15 cellular contexts compared by ENCODE assay signal in the genomic region with DNA sequence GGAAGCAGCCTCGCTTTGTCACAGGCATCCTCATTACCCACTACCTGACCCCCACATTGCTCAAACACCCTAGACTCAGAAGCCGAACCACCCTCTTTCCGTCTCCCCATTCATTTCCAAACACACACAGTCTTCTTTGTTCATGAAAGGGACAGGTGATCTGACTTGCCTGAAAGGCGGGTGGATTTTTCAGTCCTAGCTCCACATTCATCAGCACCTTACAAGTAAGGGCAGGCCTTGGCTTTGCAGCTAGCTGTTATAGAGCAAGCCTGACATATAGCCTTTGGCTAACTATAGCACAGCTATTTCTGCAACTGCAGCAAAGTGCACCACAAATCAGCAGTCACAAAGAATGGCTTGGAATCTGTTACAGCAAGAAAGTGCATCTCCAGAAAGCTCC.
"Had no signal": no experiment of that assay in that cellular context is flagged by ENCODE, and none has a peak within 500 bp of the region (broad histone marks: within the 10 kb centered on the region; RNA-seq: fewer than 3 reads in every experiment).

No MANE protein-coding gene starts in this region.

- H3K4me3 ChIP-seq: adrenal gland, psoas muscle, thoracic aorta had no signal

- ATAC-seq: activated CD8-positive, alpha-beta T cell treated with anti-CD3 and anti-CD28 coated beads, Interleukin-2, amount 10 ng/mL, durations not matched to agents 7 days and 5 days; effector memory CD8-positive, alpha-beta T cell; natural killer cell treated with Interleukin-12 subunit alpha and Interleukin-12 subunit beta and Interleukin-15 and Interleukin-18, amount 100 ng/mL, for 72 hours; psoas muscle; stimulated activated naive CD8-positive, alpha-beta T cell treated with anti-CD3 and anti-CD28 coated beads, Interleukin-15, amount 100 ng/mL, for 72 hours had no signal

- H3K4me1 ChIP-seq: adrenal gland, psoas muscle had no signal

- FAIRE-seq: urothelium cell line had no signal

- H3K36me3 Mint-ChIP-seq: natural killer cell treated with Interleukin-12 subunit alpha and Interleukin-12 subunit beta and Interleukin-15 and Interleukin-18, amount 100 ng/mL, for 72 hours had no signal

- H3K27me3 Mint-ChIP-seq: dendritic cell treated with granulocyte-macrophage colony-stimulating factor and Interleukin-4, amounts not matched to agents 40 ng/mL and 50 ng/mL, for 4 days; effector memory CD8-positive, alpha-beta T cell; natural killer cell treated with Interleukin-12 subunit alpha and Interleukin-12 subunit beta and Interleukin-15 and Interleukin-18, amount 100 ng/mL, for 72 hours; stimulated activated naive CD8-positive, alpha-beta T cell treated with anti-CD3 and anti-CD28 coated beads, Interleukin-15, amount 100 ng/mL, for 72 hours had no signal

- H3K9me3 Mint-ChIP-seq: activated T-helper 1 cell treated with anti-CD3 and anti-CD28 coated beads, Interleukin-12 subunit alpha, Interleukin-12 subunit beta, Interleukin-2, Interleukin-4 antibody, amounts not matched to agents 30 ng/mL and 10 ng/mL and 1 ng/mL, durations not matched to agents 14 hours and 24 hours and 36 hours; dendritic cell treated with granulocyte-macrophage colony-stimulating factor and Interleukin-4, amounts not matched to agents 40 ng/mL and 50 ng/mL, for 4 days; effector memory CD8-positive, alpha-beta T cell; natural killer cell treated with Interleukin-12 subunit alpha and Interleukin-12 subunit beta and Interleukin-15 and Interleukin-18, amount 100 ng/mL, for 72 hours; stimulated activated naive CD8-positive, alpha-beta T cell treated with anti-CD3 and anti-CD28 coated beads, Interleukin-15, amount 100 ng/mL, for 72 hours; T-helper 2 cell treated with Interferon-gamma antibody and Interleukin-4, amounts not matched to agents 5 μg/mL and 100 μg/mL, for 36 hours had no signal

- H3K27me3 ChIP-seq: adrenal gland had no signal

- DNase-seq: activated CD8-positive, alpha-beta memory T cell treated with anti-CD3 and anti-CD28 coated beads, Interleukin-2, amount 50 U/mL, for 48 hours; activated CD8-positive, alpha-beta T cell treated with anti-CD3 and anti-CD28 coated beads, Interleukin-2, amount 10 ng/mL, durations not matched to agents 7 days and 5 days; activated naive CD4-positive, alpha-beta T cell treated with Interleukin-2 at 50 U/mL for 16 hours; adrenal gland; effector memory CD8-positive, alpha-beta T cell; erythroblast; psoas muscle; stimulated activated CD4-positive, alpha-beta T cell treated with anti-CD3 and anti-CD28 coated beads, Interleukin-4, amount 100 ng/mL, for 1 hour; stimulated activated naive CD8-positive, alpha-beta T cell treated with anti-CD3 and anti-CD28 coated beads, Interleukin-15, amount 100 ng/mL, for 72 hours had no signal

- H3K27ac ChIP-seq: adrenal gland, psoas muscle, thoracic aorta had no signal

- H3K36me3 ChIP-seq: adrenal gland, thoracic aorta had no signal

- H3K4me3 Mint-ChIP-seq: activated CD8-positive, alpha-beta T cell treated with anti-CD3 and anti-CD28 coated beads, Interleukin-2, amount 10 ng/mL, durations not matched to agents 7 days and 5 days; activated T-helper 1 cell treated with anti-CD3 and anti-CD28 coated beads, Interleukin-12 subunit alpha, Interleukin-12 subunit beta, Interleukin-2, Interleukin-4 antibody, amounts not matched to agents 30 ng/mL and 10 ng/mL and 1 ng/mL, durations not matched to agents 14 hours and 24 hours and 36 hours; dendritic cell treated with granulocyte-macrophage colony-stimulating factor and Interleukin-4, amounts not matched to agents 40 ng/mL and 50 ng/mL, for 4 days; effector memory CD8-positive, alpha-beta T cell; natural killer cell treated with Interleukin-12 subunit alpha and Interleukin-12 subunit beta and Interleukin-15 and Interleukin-18, amount 100 ng/mL, for 72 hours; T-helper 2 cell treated with Interferon-gamma antibody and Interleukin-4, amounts not matched to agents 5 μg/mL and 100 μg/mL, for 36 hours had no signal

- H3K27ac Mint-ChIP-seq: activated CD8-positive, alpha-beta T cell treated with anti-CD3 and anti-CD28 coated beads, Interleukin-2, amount 10 ng/mL, durations not matched to agents 7 days and 5 days; T-helper 2 cell treated with Interferon-gamma antibody and Interleukin-4, amounts not matched to agents 5 μg/mL and 100 μg/mL, for 36 hours had no signal

- H3K9me3 ChIP-seq: adrenal gland, psoas muscle, thoracic aorta had no signal
